ENCODE assay signal across 1 cellular context in the genomic region with DNA sequence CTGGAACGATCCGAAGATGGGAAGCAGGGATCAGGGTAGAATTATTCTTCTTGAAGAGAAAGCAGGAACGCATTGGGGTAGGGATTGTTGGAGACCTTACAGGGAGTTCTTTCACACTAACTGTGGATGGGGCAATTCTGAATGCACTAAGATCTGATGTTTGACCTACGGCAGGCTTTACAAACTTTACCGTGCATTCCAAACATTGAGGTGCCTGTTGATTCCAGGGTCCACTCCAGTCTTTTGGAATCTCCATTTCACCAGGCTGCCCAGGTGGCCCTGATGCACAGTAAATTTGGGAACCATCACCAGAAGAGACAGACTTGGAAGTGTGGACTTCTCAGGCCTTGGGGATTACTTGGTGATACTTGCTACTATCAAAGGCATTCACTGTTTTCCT.
TF ChIP-seq lines count a peak whose summit lies in the region.

No MANE protein-coding gene starts in this region.

TF ChIP-seq in HepG2, 621 proteins besides CTCF, POLR2A, EP300 and RAD21 (continued from another document):
- TF ChIP-seq, protein P1, sequence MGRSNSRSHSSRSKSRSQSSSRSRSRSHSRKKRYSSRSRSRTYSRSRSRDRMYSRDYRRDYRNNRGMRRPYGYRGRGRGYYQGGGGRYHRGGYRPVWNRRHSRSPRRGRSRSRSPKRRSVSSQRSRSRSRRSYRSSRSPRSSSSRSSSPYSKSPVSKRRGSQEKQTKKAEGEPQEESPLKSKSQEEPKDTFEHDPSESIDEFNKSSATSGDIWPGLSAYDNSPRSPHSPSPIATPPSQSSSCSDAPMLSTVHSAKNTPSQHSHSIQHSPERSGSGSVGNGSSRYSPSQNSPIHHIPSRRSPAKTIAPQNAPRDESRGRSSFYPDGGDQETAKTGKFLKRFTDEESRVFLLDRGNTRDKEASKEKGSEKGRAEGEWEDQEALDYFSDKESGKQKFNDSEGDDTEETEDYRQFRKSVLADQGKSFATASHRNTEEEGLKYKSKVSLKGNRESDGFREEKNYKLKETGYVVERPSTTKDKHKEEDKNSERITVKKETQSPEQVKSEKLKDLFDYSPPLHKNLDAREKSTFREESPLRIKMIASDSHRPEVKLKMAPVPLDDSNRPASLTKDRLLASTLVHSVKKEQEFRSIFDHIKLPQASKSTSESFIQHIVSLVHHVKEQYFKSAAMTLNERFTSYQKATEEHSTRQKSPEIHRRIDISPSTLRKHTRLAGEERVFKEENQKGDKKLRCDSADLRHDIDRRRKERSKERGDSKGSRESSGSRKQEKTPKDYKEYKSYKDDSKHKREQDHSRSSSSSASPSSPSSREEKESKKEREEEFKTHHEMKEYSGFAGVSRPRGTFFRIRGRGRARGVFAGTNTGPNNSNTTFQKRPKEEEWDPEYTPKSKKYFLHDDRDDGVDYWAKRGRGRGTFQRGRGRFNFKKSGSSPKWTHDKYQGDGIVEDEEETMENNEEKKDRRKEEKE (IDR thresholded peaks at IDR 0.05) = no peak
- no peak for TF ChIP-seq ZNF251 (CRISPR knock-in tag; IDR thresholded peaks at IDR 0.05)
- no peak for TF ChIP-seq RERE (CRISPR knock-in tag; IDR thresholded peaks at IDR 0.05; ENCODE audit: low read depth)
- no peak for TF ChIP-seq SIN3A (IDR thresholded peaks at IDR 0.05; ENCODE audit: borderline replicate concordance, low read depth, low read length)
TF ChIP-seq in HepG2: peak in this region for 7.
